17 cellular contexts compared by ENCODE assay signal in the genomic region with DNA sequence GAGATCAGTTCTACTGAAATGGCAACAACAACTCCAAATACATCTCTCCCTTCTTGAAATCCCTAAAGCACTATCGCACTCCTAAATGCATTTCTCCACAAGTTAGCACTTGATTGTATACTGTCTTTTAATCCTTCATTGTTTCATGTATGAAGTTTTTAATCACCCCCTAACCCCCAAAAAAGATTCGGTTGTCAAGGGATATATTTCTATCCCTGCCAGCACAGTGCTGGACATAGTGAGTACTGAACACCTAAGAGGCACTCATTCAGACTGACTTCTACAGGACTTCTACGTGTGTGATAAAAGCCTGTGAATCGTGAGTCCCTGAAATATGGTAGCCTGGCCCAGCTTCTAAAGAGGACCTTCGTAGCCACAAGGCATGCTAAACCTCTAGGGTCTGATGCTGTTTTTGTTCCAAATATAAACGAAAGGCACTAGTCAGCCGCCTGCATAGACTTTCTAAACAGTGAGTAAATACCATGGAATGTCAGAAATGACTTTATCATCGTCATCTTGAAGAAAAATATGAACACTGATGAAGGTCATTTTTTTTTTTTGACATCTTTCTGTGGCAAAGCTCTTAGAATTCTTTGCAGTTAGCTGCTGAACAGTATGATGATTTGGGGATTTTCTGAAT. TPM values are rescaled to one million over a fixed set of nuclear protein-coding genes. Genes with fewer than 3 reads are reported as not detected.
DNase-seq lines count a peak whose midpoint lies in the region; ATAC-seq and TF ChIP-seq lines count a peak whose summit lies in the region.
"Had no signal": no experiment of that assay in that cellular context is flagged by ENCODE, and none has a peak within 500 bp of the region (broad histone marks: within the 10 kb centered on the region; RNA-seq: fewer than 3 reads in every experiment).

No MANE protein-coding gene starts in this region.

- H3K4me3 ChIP-seq in body of pancreas = no peak overlapping the region
- H3K4me3 ChIP-seq: tibial artery had no signal

- intact Hi-C loops in body of pancreas (cut with DNase I) = no loop called here
- intact Hi-C loops in Right ventricle myocardium superior (cut with DNase I) = no loop called here

- DNase-seq in COLO829 (ENCODE audit: low spot score) (peak; percentile 32), RKO (ENCODE audit: low spot score) (peak; percentile 70), epidermal melanocyte (ENCODE audit: insufficient read length, low spot score) (peak; percentile 24), pulmonary artery endothelial cell (ENCODE audit: low read depth, low spot score) (peak; percentile 30), body of pancreas (no peak), Right ventricle myocardium superior (no peak), NCI-H2196 treated with DMSO at 0.1 percent for 48 hours (lab: John Stamatoyannopoulos, UW; ENCODE audit: unreplicated experiment) (no peak), NCI-H510A treated with DMSO at 0.1 percent for 48 hours (lab: John Stamatoyannopoulos, UW) (no peak)
- DNase-seq: cortex of kidney, midbrain, NCI-H2171, tibial artery had no signal

- ATAC-seq in body of pancreas (no peak), Right ventricle myocardium superior (ENCODE audit: poor library complexity) (no peak)
- ATAC-seq: HCT116, WTC11 had no signal

- no peaks in the 10 kb centered on the region for H3K9me3 ChIP-seq in body of pancreas
- H3K9me3 ChIP-seq: tibial artery had no signal

- TF ChIP-seq CTCF in body of pancreas (IDR thresholded peaks at IDR 0.05) = no peak

- no peaks in the 10 kb centered on the region for H3K27me3 ChIP-seq in body of pancreas
- H3K27me3 ChIP-seq: tibial artery had no signal

- TF ChIP-seq POLR2A in body of pancreas (IDR thresholded peaks at IDR 0.05) = no peak

- 61 to 66% methylated on average over 8 of the region's 8 CpGs for WGBS in body of pancreas, 2 donors

- H3K27ac ChIP-seq in body of pancreas = peak overlapping the region in 1 of 4 donors; percentile 55
- H3K27ac ChIP-seq: C4-2B, parathyroid adenoma, tibial artery had no signal

- peaks cover 31% of the 10 kb centered on the region for H3K4me1 ChIP-seq in body of pancreas
- H3K4me1 ChIP-seq: parathyroid adenoma, tibial artery had no signal

- peaks cover 8 to 33% of the 10 kb centered on the region in 2 donors for H3K36me3 ChIP-seq in body of pancreas (replicated peaks in 1 of 2; ENCODE audit: insufficient read depth in 1 of 2, low read depth in 2 of 2)

RNA-seq across cellular contexts. Expression of a gene that starts 14.6 kb away (rescaled TPM):
- total RNA-seq in pulmonary artery endothelial cell (7.0 and 9.3 TPM in 2 replicates), body of pancreas (10 to 100 TPM; 14.5 to 20.2 TPM), Right ventricle myocardium superior (6.9 TPM)

RNA-seq across cellular contexts. Expression of a gene that starts 19.6 kb away (rescaled TPM):
- total RNA-seq in pulmonary artery endothelial cell (32.7 and 33.5 TPM in 2 replicates), body of pancreas (10 to 100 TPM; 31.6 to 40.2 TPM), Right ventricle myocardium superior (30.3 TPM)

RNA-seq across cellular contexts. Expression of a gene that starts 46.5 kb away (rescaled TPM):
- total RNA-seq in pulmonary artery endothelial cell (21.7 and 27.8 TPM in 2 replicates), body of pancreas (10 to 100 TPM; 16.9 to 46.5 TPM), Right ventricle myocardium superior (12.0 TPM)

RNA-seq across cellular contexts. Expression of a gene that starts 53.8 kb away (rescaled TPM):
- total RNA-seq in pulmonary artery endothelial cell (147 and 157 TPM in 2 replicates), body of pancreas (10 to 100 TPM; 15.8 to 16.1 TPM), Right ventricle myocardium superior (107 TPM)

RNA-seq across cellular contexts. Expression of a gene that starts 59.2 kb away (rescaled TPM):
- total RNA-seq in pulmonary artery endothelial cell (not detected in 2 replicates), body of pancreas (100 to 1,000 TPM; 133 to 271 TPM), Right ventricle myocardium superior (113 TPM)
- total RNA-seq: frontal cortex had no signal

Comparison
In these comparisons a context has a peak if more than half of its experiments do, and no peak if none do; other contexts are left out.
1. DNase-seq: peak in COLO829 (single experiment), RKO (single experiment), epidermal melanocyte (single experiment) and pulmonary artery endothelial cell (single experiment); none in body of pancreas (0 of 4), Right ventricle myocardium superior (single experiment), NCI-H2196 treated with DMSO at 0.1 percent for 48 hours (single experiment) and NCI-H510A treated with DMSO at 0.1 percent for 48 hours (single experiment).